23 cellular contexts compared by ENCODE assay signal in the genomic region with DNA sequence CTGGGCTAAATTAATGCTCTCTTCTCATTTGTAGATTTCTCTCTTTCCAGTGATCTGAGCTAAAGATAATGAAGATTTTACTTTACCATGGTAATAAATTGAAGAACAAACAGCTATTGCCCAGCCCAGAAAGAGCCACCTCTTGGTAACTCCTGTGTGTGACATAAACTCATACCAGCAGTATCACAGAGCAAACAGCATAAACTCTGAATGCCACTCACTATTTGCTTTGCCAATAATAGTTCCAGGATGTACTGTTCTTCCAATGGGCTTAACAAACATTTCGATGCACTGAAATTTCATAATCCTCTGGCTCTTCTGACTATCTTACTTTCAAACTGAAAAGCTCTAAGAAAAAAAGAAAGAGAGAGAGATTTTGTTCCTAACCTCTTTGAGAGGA.
"Had no signal": no experiment of that assay in that cellular context is flagged by ENCODE, and none has a peak within 500 bp of the region (broad histone marks: within the 10 kb centered on the region; RNA-seq: fewer than 3 reads in every experiment).

No MANE protein-coding gene starts in this region.

- H3K27me3 ChIP-seq: right atrium auricular region, suprapubic skin had no signal

- H3K27ac Mint-ChIP-seq: activated CD8-positive, alpha-beta T cell treated with anti-CD3 and anti-CD28 coated beads, Interleukin-2, amount 10 ng/mL, durations not matched to agents 7 days and 5 days; activated naive CD8-positive, alpha-beta T cell; brain; nephron; T-helper 1 cell treated with Interleukin-12 subunit alpha and Interleukin-12 subunit beta and Interleukin-4 antibody, amounts not matched to agents 30 μg/mL and 1 μg/mL, for 36 hours; WTC11 had no signal

- H3K4me1 ChIP-seq: right atrium auricular region, suprapubic skin had no signal

- H3K4me3 Mint-ChIP-seq: activated CD8-positive, alpha-beta T cell treated with anti-CD3 and anti-CD28 coated beads, Interleukin-2, amount 10 ng/mL, durations not matched to agents 7 days and 5 days; activated naive CD8-positive, alpha-beta T cell; brain; nephron; T-helper 1 cell treated with Interleukin-12 subunit alpha and Interleukin-12 subunit beta and Interleukin-4 antibody, amounts not matched to agents 30 μg/mL and 1 μg/mL, for 36 hours; WTC11 had no signal

- H3K9me3 ChIP-seq: suprapubic skin had no signal

- ATAC-seq: activated CD8-positive, alpha-beta T cell treated with anti-CD3 and anti-CD28 coated beads, Interleukin-2, amount 10 ng/mL, durations not matched to agents 7 days and 5 days; left cardiac atrium; WTC11 had no signal

- DNase-seq: activated CD4-positive, alpha-beta T cell treated with anti-CD3 and anti-CD28 coated beads for 48 hours; activated CD8-positive, alpha-beta memory T cell treated with anti-CD3 and anti-CD28 coated beads, Interleukin-2, amount 50 U/mL, for 4 hours; activated CD8-positive, alpha-beta T cell treated with anti-CD3 and anti-CD28 coated beads, Interleukin-2, amount 10 ng/mL, durations not matched to agents 7 days and 5 days; activated gamma-delta T cell treated with Interleukin-2 at 50 U/mL for 16 hours; activated T-cell treated with anti-CD3 and anti-CD28 coated beads, Interleukin-2, amount 50 U/mL, for 48 hours; amniotic stem cell; effector CD8-positive, alpha-beta T cell; foreskin melanocyte; left cardiac atrium; mesenchymal stem cell; nucleus accumbens; stimulated activated CD4-positive, alpha-beta T cell treated with anti-CD3 and anti-CD28 coated beads, Interleukin-4, amount 100 ng/mL, for 4 hours; stimulated activated CD8-positive, alpha-beta memory T cell treated with anti-CD3 and anti-CD28 coated beads, Interleukin-4, amount 100 ng/mL, for 48 hours; stimulated activated naive CD4-positive, alpha-beta T cell treated with Interleukin-2 at 50 U/mL for 16 hours; trophoblast cell had no signal

- H3K27ac ChIP-seq: right atrium auricular region, suprapubic skin had no signal

- H3K36me3 Mint-ChIP-seq: activated naive CD8-positive, alpha-beta T cell; brain had no signal

- H3K4me2 ChIP-seq: smooth muscle cell had no signal

- H3K4me1 Mint-ChIP-seq: WTC11 had no signal

- H3K4me3 ChIP-seq: right atrium auricular region, smooth muscle cell, suprapubic skin had no signal

- H3K36me3 ChIP-seq: right atrium auricular region, suprapubic skin had no signal
